ENCODE assay signal across 20 cellular contexts in the genomic region with DNA sequence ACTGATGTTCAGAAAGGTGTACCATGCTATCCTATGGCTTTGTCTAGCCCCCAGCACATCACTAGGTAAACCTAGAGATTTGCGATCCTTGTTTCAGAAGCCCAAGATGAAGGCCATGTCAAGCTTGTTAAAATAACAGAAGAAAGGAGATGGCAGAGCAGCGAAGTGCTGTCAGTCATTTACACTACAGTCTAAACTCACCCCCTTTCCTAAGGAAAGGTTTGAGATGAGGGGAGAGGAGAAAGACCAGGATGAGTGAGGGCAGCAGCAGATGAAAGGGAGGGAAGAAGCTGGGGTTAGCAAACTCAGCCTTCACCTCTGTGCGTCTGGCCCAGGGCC.
DNase-seq lines count a peak whose midpoint lies in the region; ATAC-seq, FAIRE-seq and TF ChIP-seq lines count a peak whose summit lies in the region.
"Had no signal": no experiment of that assay in that cellular context is flagged by ENCODE, and none has a peak within 500 bp of the region (broad histone marks: within the 10 kb centered on the region; RNA-seq: fewer than 3 reads in every experiment).

No MANE protein-coding gene starts in this region.

- POLR2A ChIA-PET in CD8-positive, alpha-beta memory T cell (lab: Charles Lee) = no interaction called here
- POLR2A ChIA-PET in PC-9 (lab: Charles Lee; ENCODE audit: unreplicated experiment) (interaction anchor here (0.5 to 1.2 kb wide), 4 partner anchors 16 to 105 kb away, joined by 3 to 10 read pairs (median 3); no protein-coding TSS in a partner anchor), OCI-LY7 (lab: Charles Lee) (interaction anchor here (0.9 kb wide), 1 partner anchor 556 kb away, joined by 3 read pairs; no protein-coding TSS in a partner anchor)

- in situ Hi-C loops in GM13976 (cut with MboI; ENCODE audit: low sequenced_read_pairs, unreplicated experiment) = no loop called here

- peak overlapping the region; percentile 70 for H3K4me2 ChIP-seq in PC-9
- no peak overlapping the region for H3K4me2 ChIP-seq in neuronal stem cell (ENCODE audit: insufficient read depth, low read length, poor library complexity, severe bottlenecking)
- no peak overlapping the region for H3K4me2 ChIP-seq in OCI-LY7 (ENCODE audit: low read length)
- H3K4me2 ChIP-seq: BLaER1 had no signal

- no peak overlapping the region for H4K8ac ChIP-seq in neuronal stem cell (ENCODE audit: low read depth, low read length)

- intact Hi-C loops in PC-9 (cut with micrococcal nuclease; ENCODE audit: unreplicated experiment) = loop anchor here (1.0 kb wide), 3 partner anchors 16 to 104 kb away; no protein-coding TSS in a partner anchor
- intact Hi-C loops in stomach (cut with DNase I; ENCODE audit: low total_unique reads) = no loop called here
- intact Hi-C loops in OCI-LY7 (cut with micrococcal nuclease; ENCODE audit: unreplicated experiment) = no loop called here

- no peaks in the 10 kb centered on the region for H3K4me1 ChIP-seq in CD8-positive, alpha-beta memory T cell (ENCODE audit: insufficient read depth, low read length)
- peaks cover 33% of the 10 kb centered on the region for H3K4me1 ChIP-seq in PC-9 (replicated peaks; ENCODE audit: insufficient read depth)
- peaks cover 0 to 6% of the 10 kb centered on the region in 2 donors for H3K4me1 ChIP-seq in neuronal stem cell (ENCODE audit: control insufficient read depth in 2 of 2, insufficient read depth in 1 of 2, low read depth in 1 of 2, low read length in 2 of 2)
- H3K4me1 ChIP-seq in stomach = peaks cover 0 to 9% (median 3%) of the 10 kb centered on the region in 4 donors
- no peaks in the 10 kb centered on the region for H3K4me1 ChIP-seq in OCI-LY7 (ENCODE audit: insufficient read depth, low read length, poor library complexity, severe bottlenecking)
- H3K4me1 ChIP-seq: BLaER1, colonic mucosa, gastroesophageal sphincter had no signal

- no peak overlapping the region for H3K4me3 ChIP-seq in CD8-positive, alpha-beta memory T cell (ENCODE audit: low read length)
- peak overlapping the region; percentile 29; the same call in 1 of the 2 replicates for H3K4me3 ChIP-seq in PC-9
- no peak overlapping the region for H3K4me3 ChIP-seq in bronchial epithelial cell (ENCODE audit: low read depth, low read length)
- H3K4me3 ChIP-seq in neuronal stem cell (ENCODE audit: low read length in 2 of 2) = no peak overlapping the region
- no peak overlapping the region for H3K4me3 ChIP-seq in stomach
- H3K4me3 ChIP-seq in OCI-LY7 (ENCODE audit: low read depth, low read length, poor library complexity, severe bottlenecking) = no peak overlapping the region
- H3K4me3 ChIP-seq: BLaER1, colonic mucosa, gastroesophageal sphincter, GM12878 had no signal

- no peak for DNase-seq in CD8-positive, alpha-beta memory T cell
- no peak for DNase-seq in PC-9
- peak; percentile 20 for DNase-seq in bronchial epithelial cell (ENCODE audit: low read depth)
- DNase-seq in neuronal stem cell (ENCODE audit: low spot score) = no peak
- no peak for DNase-seq in stomach
- no peak for DNase-seq in OCI-LY7 (ENCODE audit: low spot score)
- no peak for DNase-seq in GM13976 (ENCODE audit: low spot score)
- DNase-seq: activated CD4-positive, CD25-positive, alpha-beta regulatory T cell treated with anti-CD3 and anti-CD28 coated beads, Interleukin-2, amount 50 U/mL, for 72 hours; colonic mucosa; COR-L47; NCI-H1105; NCI-H82; SIG-M5 had no signal

- no peak for TF ChIP-seq POLR2A in stomach (IDR thresholded peaks at IDR 0.05)

- no peaks in the 10 kb centered on the region for H3K79me2 ChIP-seq in PC-9 (ENCODE audit: low read depth)
- H3K79me2 ChIP-seq in OCI-LY7 (ENCODE audit: insufficient read depth, low read depth, low read length) = no peaks in the 10 kb centered on the region

- H3K14ac ChIP-seq in neuronal stem cell (ENCODE audit: low read length) = no peak overlapping the region

- no peak overlapping the region for H2BK120ac ChIP-seq in neuronal stem cell (ENCODE audit: low read depth, low read length)

- H3K4ac ChIP-seq in neuronal stem cell (ENCODE audit: low read length) = no peak overlapping the region

- H2AK5ac ChIP-seq in neuronal stem cell (ENCODE audit: low read depth, low read length) = no peak overlapping the region

- H3K27ac ChIP-seq in CD8-positive, alpha-beta memory T cell (ENCODE audit: low read depth, low read length) = peak overlapping the region; percentile 69
- peak overlapping the region; percentile 99 for H3K27ac ChIP-seq in PC-9
- H3K27ac ChIP-seq in neuronal stem cell (replicated peaks; ENCODE audit: low read length) = no peak overlapping the region
- H3K27ac ChIP-seq in stomach = peak overlapping the region in 1 of 5 donors; percentile 21
- no peak overlapping the region for H3K27ac ChIP-seq in OCI-LY7 (ENCODE audit: low read depth, low read length, poor library complexity, severe bottlenecking)
- H3K27ac ChIP-seq: BLaER1, colonic mucosa, gastroesophageal sphincter, neutrophil had no signal

- H3K4me1 Mint-ChIP-seq in CD8-positive, alpha-beta memory T cell = peaks cover 0 to 8% (median 0%) of the 10 kb centered on the region in 3 donors

- H4K20me1 ChIP-seq in PC-9 (ENCODE audit: insufficient read depth) (no peaks in the 10 kb centered on the region), OCI-LY7 (ENCODE audit: insufficient read depth, low read length) (no peaks in the 10 kb centered on the region)
- H4K20me1 ChIP-seq: BLaER1 had no signal

- no peaks in the 10 kb centered on the region for H3K36me3 ChIP-seq in CD8-positive, alpha-beta memory T cell (ENCODE audit: insufficient read depth, low read length)
- H3K36me3 ChIP-seq in PC-9 (ENCODE audit: low read depth) (no peaks in the 10 kb centered on the region), bronchial epithelial cell (ENCODE audit: control insufficient read depth, insufficient read depth, low read length) (no peaks in the 10 kb centered on the region), neuronal stem cell (replicated peaks in 1 of 2; ENCODE audit: control insufficient read depth in 2 of 2, insufficient read depth in 2 of 2, low read length in 2 of 2) (no peaks in the 10 kb centered on the region), stomach (no peaks in the 10 kb centered on the region), OCI-LY7 (ENCODE audit: insufficient read depth, low read length) (no peaks in the 10 kb centered on the region)
- H3K36me3 ChIP-seq: BLaER1, colonic mucosa, gastroesophageal sphincter, neutrophil had no signal

- H3K27me3 ChIP-seq in CD8-positive, alpha-beta memory T cell (ENCODE audit: insufficient read depth, low read length, poor library complexity, severe bottlenecking) = no peaks in the 10 kb centered on the region
- no peaks in the 10 kb centered on the region for H3K27me3 ChIP-seq in PC-9 (ENCODE audit: insufficient read depth, low read depth)
- H3K27me3 ChIP-seq in bronchial epithelial cell (ENCODE audit: control insufficient read depth, insufficient read depth, low read length) = no peaks in the 10 kb centered on the region
- no peaks in the 10 kb centered on the region for H3K27me3 ChIP-seq in neuronal stem cell (ENCODE audit: control insufficient read depth in 3 of 3, insufficient read depth in 3 of 3, low read depth in 1 of 3, low read length in 3 of 3)
- H3K27me3 ChIP-seq in stomach = no peaks in the 10 kb centered on the region
- H3K27me3 ChIP-seq: BLaER1, colonic mucosa had no signal

- H2BK15ac ChIP-seq in neuronal stem cell (ENCODE audit: low read length) = no peak overlapping the region

- TF ChIP-seq CTCF in PC-9 (conservative IDR thresholded peaks at IDR 0.05) (no peak), bronchial epithelial cell (IDR thresholded peaks at IDR 0.05; ENCODE audit: insufficient read depth, low read length, severe bottlenecking) (no peak), stomach (IDR thresholded peaks at IDR 0.05) (no peak), OCI-LY7 (conservative IDR thresholded peaks at IDR 0.05; ENCODE audit: low read length) (no peak), GM13976 (IDR thresholded peaks at IDR 0.05; ENCODE audit: borderline replicate concordance, control extremely low read depth, extremely low read depth, insufficient read depth, missing control alignments) (no peak)

- no peak overlapping the region for H3K23ac ChIP-seq in neuronal stem cell (ENCODE audit: low read depth, low read length, poor library complexity)

- no peak overlapping the region for H3K9ac ChIP-seq in neuronal stem cell (ENCODE audit: low read depth, low read length, poor library complexity)
- H3K9ac ChIP-seq: BLaER1 had no signal

- CTCF ChIA-PET in CD8-positive, alpha-beta memory T cell (lab: Charles Lee) = no interaction called here
- CTCF ChIA-PET in PC-9 (lab: Charles Lee) (interaction anchor here (2.3 kb wide), 1 partner anchor 16 kb away, joined by 12 read pairs; no protein-coding TSS in a partner anchor), OCI-LY7 (lab: Charles Lee; ENCODE audit: unreplicated experiment) (interaction anchor here (0.6 kb wide), 1 partner anchor 114 kb away, joined by 6 read pairs; no protein-coding TSS in a partner anchor)

- no peaks in the 10 kb centered on the region for H3K9me3 Mint-ChIP-seq in CD8-positive, alpha-beta memory T cell
- H3K9me3 Mint-ChIP-seq: endodermal cell had no signal

- H3F3A ChIP-seq in PC-9 (ENCODE audit: insufficient read depth, low read depth) = peaks cover 18% of the 10 kb centered on the region

- H2AFZ ChIP-seq in PC-9 (no peak overlapping the region), neuronal stem cell (ENCODE audit: low read length) (peak overlapping the region; percentile 1), OCI-LY7 (ENCODE audit: low read length) (no peak overlapping the region)

- peaks cover 5 to 6% of the 10 kb centered on the region in 2 donors for H3K27me3 Mint-ChIP-seq in CD8-positive, alpha-beta memory T cell

- H3K9me3 ChIP-seq in CD8-positive, alpha-beta memory T cell (ENCODE audit: low read length) = no peaks in the 10 kb centered on the region
- H3K9me3 ChIP-seq in PC-9 (ENCODE audit: insufficient read depth, low read depth) (no peaks in the 10 kb centered on the region), neuronal stem cell (replicated peaks in 1 of 2; ENCODE audit: control insufficient read depth in 2 of 2, insufficient read depth in 1 of 2, low read depth in 1 of 2, low read length in 2 of 2) (peaks cover 0 to 1% of the 10 kb centered on the region in 2 donors), stomach (no peaks in the 10 kb centered on the region), OCI-LY7 (ENCODE audit: low read length) (no peaks in the 10 kb centered on the region)
- H3K9me3 ChIP-seq: BLaER1, colonic mucosa, gastroesophageal sphincter, neutrophil had no signal

- H3K9me2 ChIP-seq in PC-9 (ENCODE audit: insufficient read depth) (no peaks in the 10 kb centered on the region), OCI-LY7 (ENCODE audit: insufficient read depth, low read length) (no peaks in the 10 kb centered on the region)

- H3K36me3 Mint-ChIP-seq in CD8-positive, alpha-beta memory T cell = no peaks in the 10 kb centered on the region

- H3K4me3 Mint-ChIP-seq in CD8-positive, alpha-beta memory T cell = no peak overlapping the region
- H3K4me3 Mint-ChIP-seq: endodermal cell had no signal

- H4K91ac ChIP-seq in neuronal stem cell (ENCODE audit: low read depth, low read length, poor library complexity) = no peak overlapping the region

- H3K18ac ChIP-seq in neuronal stem cell (ENCODE audit: low read length) = no peak overlapping the region

- no CpG with 5 or more reads among the region's 3 CpGs for WGBS in neuronal stem cell (ENCODE audit: extremely low coverage in 2 of 2, insufficient read length in 2 of 2, insufficient replicate concordance in 1 of 2), 2 donors
- 68 to 75% (median 71%) methylated on average over 3 of the region's 3 CpGs for WGBS in stomach, 5 donors

- H3K27ac Mint-ChIP-seq in CD8-positive, alpha-beta memory T cell = no peak overlapping the region

- TF ChIP-seq EP300 in stomach (IDR thresholded peaks at IDR 0.05) = no peak

- no peak for FAIRE-seq in bronchial epithelial cell (lab: Jason Lieb, UNC)
- FAIRE-seq: GM12878, H54 had no signal

- no peak overlapping the region for H2BK5ac ChIP-seq in neuronal stem cell (ENCODE audit: low read length)

- no TSS peak for BruUV-seq in PC-9 (replicated peaks; lab: Mats Ljungman, UMichigan)
- no TSS peak for BruUV-seq in OCI-LY7 (replicated peaks; lab: Mats Ljungman, UMichigan)

- H2BK12ac ChIP-seq in neuronal stem cell (ENCODE audit: low read length) = no peak overlapping the region

- H3K79me1 ChIP-seq in neuronal stem cell (ENCODE audit: low read depth, low read length) = peaks cover 3% of the 10 kb centered on the region

- no peak for ATAC-seq in GM21390 (IDR thresholded peaks at IDR 0.05; ENCODE audit: unreplicated experiment)
- ATAC-seq: GM12878 had no signal

Comparison
In these comparisons a context has a peak if more than half of its experiments do, and no peak if none do; other contexts are left out.
1. H3K27ac ChIP-seq: peak in CD8-positive, alpha-beta memory T cell (single experiment) and PC-9 (single experiment); none in neuronal stem cell (single experiment) and OCI-LY7 (single experiment).